ENCODE assay signal across 1 cellular context in genomic region chr20:23629017-23629541, GRCh38.
TF ChIP-seq lines count a peak whose summit lies in the region.

No MANE protein-coding gene starts in this region.

TF ChIP-seq in HepG2, 621 proteins besides CTCF, POLR2A, EP300 and RAD21 (continued from another document):
- TF ChIP-seq GLMP (CRISPR knock-in tag; IDR thresholded peaks at IDR 0.05; ENCODE audit: borderline replicate concordance) (no peak), HNF4A (CRISPR knock-in tag; IDR thresholded peaks at IDR 0.05) (peak; percentile 97), MTF1 (CRISPR knock-in tag; IDR thresholded peaks at IDR 0.05) (no peak), ZNF543 (CRISPR knock-in tag; IDR thresholded peaks at IDR 0.05) (peak; percentile 90), ZNF572 (CRISPR knock-in tag; IDR thresholded peaks at IDR 0.05) (peak; percentile 51; the same call in 1 of the 2 replicates), BORCS8-MEF2B (CRISPR knock-in tag; IDR thresholded peaks at IDR 0.05) (peak; percentile 94), ZBTB46 (CRISPR knock-in tag; IDR thresholded peaks at IDR 0.05; ENCODE audit: borderline replicate concordance) (no peak), ZNF224 (CRISPR knock-in tag; IDR thresholded peaks at IDR 0.05) (peak; percentile 87; the same call in 1 of the 2 replicates), MIXL1 (CRISPR knock-in tag; IDR thresholded peaks at IDR 0.05) (peak; percentile 67; the same call in 1 of the 2 replicates), AGO1 (IDR thresholded peaks at IDR 0.05; ENCODE audit: low read depth, low read length, poor library complexity, severe bottlenecking) (no peak)
